In the genomic region with DNA sequence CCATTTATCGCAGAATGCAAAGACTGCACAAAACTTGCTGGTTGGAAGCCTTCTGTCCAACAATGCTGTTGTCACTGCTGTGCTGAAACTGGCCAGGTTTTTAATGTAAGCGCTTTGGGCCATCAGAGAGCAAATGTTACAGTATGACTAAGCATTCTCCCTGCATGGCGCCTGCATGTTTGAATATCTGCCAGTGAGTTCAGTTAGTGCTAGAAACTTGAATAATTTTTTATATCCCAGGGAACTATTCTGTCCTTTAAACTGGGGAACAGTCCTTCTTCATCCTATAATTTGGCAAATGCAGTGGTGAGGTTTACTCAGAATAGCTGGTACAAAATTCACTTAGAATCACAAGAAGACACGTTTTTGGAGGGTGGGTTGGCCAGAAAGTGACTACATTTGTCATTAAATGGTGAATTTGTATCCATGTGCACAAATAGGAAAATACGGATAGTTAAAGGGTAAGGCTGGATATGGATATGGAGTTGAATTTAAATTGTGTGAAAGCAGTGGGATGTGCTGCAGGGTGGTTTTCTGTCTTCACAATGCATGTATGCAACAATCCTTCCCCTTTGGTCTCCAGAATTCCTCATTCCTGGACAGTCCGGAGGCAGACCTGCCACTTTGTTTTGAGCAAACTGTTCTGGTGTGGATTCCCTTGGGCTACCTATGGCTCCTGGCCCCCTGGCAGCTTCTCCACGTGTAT, we compare ENCODE assay signal across 12 cellular contexts. TPM values are rescaled to one million over a fixed set of nuclear protein-coding genes. Genes with fewer than 3 reads are reported as not detected.
DNase-seq lines count a peak whose midpoint lies in the region; ATAC-seq, FAIRE-seq and TF ChIP-seq lines count a peak whose summit lies in the region.
"Had no signal": no experiment of that assay in that cellular context is flagged by ENCODE, and none has a peak within 500 bp of the region (broad histone marks: within the 10 kb centered on the region; RNA-seq: fewer than 3 reads in every experiment).

No MANE protein-coding gene starts in this region.

- peaks cover 8% of the 10 kb centered on the region for H3K9me1 ChIP-seq in IMR-90 (ENCODE audit: insufficient read depth, low read length)

- no peaks in the 10 kb centered on the region for H4K20me1 ChIP-seq in IMR-90 (ENCODE audit: insufficient read depth, low read length)

- peak overlapping the region; percentile 49 for H2BK15ac ChIP-seq in IMR-90 (ENCODE audit: low read depth, low read length)

- peak overlapping the region; percentile 72 for H2AFZ ChIP-seq in IMR-90 (replicated peaks; ENCODE audit: low read length, poor library complexity)

- H4K91ac ChIP-seq in IMR-90 (ENCODE audit: insufficient read depth, low read depth, low read length), result peak overlapping the region; percentile 88

- peak; percentile 52 for DNase-seq in A673 (ENCODE audit: low spot score)
- peak; percentile 90 for DNase-seq in IMR-90
- peak; percentile 39 for DNase-seq in bronchial epithelial cell (ENCODE audit: low read depth)
- DNase-seq in mucosa of gallbladder (ENCODE audit: low spot score), result peak; percentile 43
- DNase-seq in mesenteric fat pad (ENCODE audit: low spot score), result no peak
- DNase-seq in DMS79 (lab: John Stamatoyannopoulos, UW), result no peak
- no peak for DNase-seq in NCI-H1092 (lab: John Stamatoyannopoulos, UW)
- DNase-seq in activated CD8-positive, alpha-beta memory T cell treated with anti-CD3 and anti-CD28 coated beads, Interleukin-2, amount 50 U/mL, for 4 hours, result no peak
- DNase-seq: MM.1S; stimulated activated CD8-positive, alpha-beta memory T cell treated with anti-CD3 and anti-CD28 coated beads, Interleukin-4, amount 100 ng/mL, for 48 hours had no signal

- peak overlapping the region; percentile 70 for H4K5ac ChIP-seq in IMR-90 (ENCODE audit: low read depth, low read length)

- H3K4me2 ChIP-seq in IMR-90 (ENCODE audit: low read depth, low read length), result peak overlapping the region; percentile 19; the same call in 1 of the 2 replicates

- H3K27ac ChIP-seq in A673 (ENCODE audit: low read depth, low read length, poor library complexity, severe bottlenecking) (peak overlapping the region; percentile 59), IMR-90 (ENCODE audit: insufficient read depth, low read length) (peak overlapping the region; percentile 83)
- H3K27ac ChIP-seq: C4-2B, right atrium auricular region had no signal

- H3K9ac ChIP-seq in IMR-90 (ENCODE audit: low read depth, low read length), result no peak overlapping the region

- H2BK20ac ChIP-seq in IMR-90 (ENCODE audit: low read depth, low read length), result peak overlapping the region; percentile 96

- H3K4me3 ChIP-seq in A673 (ENCODE audit: low read depth, low read length, poor library complexity, severe bottlenecking), result no peak overlapping the region
- H3K4me3 ChIP-seq in IMR-90 (ENCODE audit: insufficient read depth, low read depth, low read length), result no peak overlapping the region
- H3K4me3 ChIP-seq in bronchial epithelial cell (ENCODE audit: low read depth, low read length), result no peak overlapping the region
- H3K4me3 ChIP-seq: right atrium auricular region had no signal

- no peaks in the 10 kb centered on the region for H3K36me3 ChIP-seq in A673 (ENCODE audit: insufficient read depth, low read length, poor library complexity, severe bottlenecking)
- no peaks in the 10 kb centered on the region for H3K36me3 ChIP-seq in IMR-90 (ENCODE audit: control insufficient read depth, insufficient read depth, low read length)
- no peaks in the 10 kb centered on the region for H3K36me3 ChIP-seq in bronchial epithelial cell (ENCODE audit: control insufficient read depth, insufficient read depth, low read length)
- H3K36me3 ChIP-seq: right atrium auricular region had no signal

- H2AK9ac ChIP-seq in IMR-90 (replicated peaks; ENCODE audit: low read depth, low read length, poor library complexity), result peak overlapping the region; percentile 70

- no peaks in the 10 kb centered on the region for H3K79me1 ChIP-seq in IMR-90 (ENCODE audit: low read depth in 1 of 2, low read length in 2 of 2)

- H3K18ac ChIP-seq in IMR-90 (ENCODE audit: low read depth, low read length), result peak overlapping the region; percentile 63

- H4K8ac ChIP-seq in IMR-90 (ENCODE audit: low read depth in 2 of 2, low read length in 2 of 2), result peak overlapping the region; percentile 28 to 74

- peak overlapping the region; percentile 44 for H3K56ac ChIP-seq in IMR-90 (ENCODE audit: extremely low read depth, insufficient read depth, low read length)

- H3K14ac ChIP-seq in IMR-90 (replicated peaks; ENCODE audit: low read depth, low read length), result peak overlapping the region; percentile 83

- no TSS peak for BruUV-seq in A673 (replicated peaks; lab: Mats Ljungman, UMichigan)
- no TSS peak for BruUV-seq in IMR-90 (replicated peaks; lab: Mats Ljungman, UMichigan)

- no peak for FAIRE-seq in bronchial epithelial cell (lab: Jason Lieb, UNC)

- no peak for TF ChIP-seq POLR2A in IMR-90 (IDR thresholded peaks at IDR 0.05; ENCODE audit: low read depth, low read length)

- TF ChIP-seq CTCF in A673 (conservative IDR thresholded peaks at IDR 0.05; ENCODE audit: low read depth, low read length), result no peak
- no peak for TF ChIP-seq CTCF in IMR-90 (conservative IDR thresholded peaks at IDR 0.05; ENCODE audit: low read depth, low read length)
- no peak for TF ChIP-seq CTCF in bronchial epithelial cell (IDR thresholded peaks at IDR 0.05; ENCODE audit: insufficient read depth, low read length, severe bottlenecking)

- TF ChIP-seq RAD21 in IMR-90 (IDR thresholded peaks at IDR 0.05; ENCODE audit: low read length), result peak; percentile 16; the same call in 1 of the 2 replicates

- H3K4me1 ChIP-seq in A673 (ENCODE audit: insufficient read depth, low read length, poor library complexity, severe bottlenecking) (peaks cover 7% of the 10 kb centered on the region), IMR-90 (ENCODE audit: control insufficient read depth, insufficient read depth, low read length) (peaks cover 20% of the 10 kb centered on the region)
- H3K4me1 ChIP-seq: right atrium auricular region had no signal

- H3K4ac ChIP-seq in IMR-90 (ENCODE audit: low read depth, low read length), result peak overlapping the region; percentile 84

- H2AK5ac ChIP-seq in IMR-90 (ENCODE audit: low read depth, low read length), result peak overlapping the region; percentile 82

- no peaks in the 10 kb centered on the region for H3K27me3 ChIP-seq in A673 (replicated peaks; ENCODE audit: insufficient read depth, low read depth, low read length, poor library complexity)
- no peaks in the 10 kb centered on the region for H3K27me3 ChIP-seq in IMR-90 (ENCODE audit: control insufficient read depth, insufficient read depth, low read length)
- H3K27me3 ChIP-seq in bronchial epithelial cell (ENCODE audit: control insufficient read depth, insufficient read depth, low read length), result no peaks in the 10 kb centered on the region
- H3K27me3 ChIP-seq: right atrium auricular region had no signal

- CTCF ChIA-PET in A673 (lab: Charles Lee) (no interaction called here), IMR-90 (lab: Yijun Ruan, JAX) (no interaction called here)

- intact Hi-C loops in A673 (cut with micrococcal nuclease; ENCODE audit: unreplicated experiment) (no loop called here), IMR-90 (cut with micrococcal nuclease) (loop anchor here (5.0 kb wide), 2 partner anchors 48 to 52 kb away; a partner anchor contains a TSS)

- in situ Hi-C loops in IMR-90 (cut with MboI; ENCODE audit: low sequenced_read_pairs), result no loop called here

- dilution Hi-C loops in IMR-90 (cut with HindIII; ENCODE audit: low sequenced_read_pairs, unreplicated experiment), result no loop called here

- peak overlapping the region; percentile 95 for H2BK5ac ChIP-seq in IMR-90 (ENCODE audit: low read depth, low read length, poor library complexity, severe bottlenecking)

- POLR2A ChIA-PET in A673 (lab: Charles Lee; ENCODE audit: low non-redundant PET) (no interaction called here), IMR-90 (lab: Charles Lee; ENCODE audit: unreplicated experiment) (no interaction called here)

- ATAC-seq in IMR-90 (ENCODE audit: low read depth), result peak; percentile 54

- H3K23ac ChIP-seq in IMR-90 (ENCODE audit: low read depth, low read length), result peak overlapping the region; percentile 69

- 57% methylated on average over 3 of the region's 7 CpGs; no CpG with 5 or more reads in 1 of the 2 experiments for WGBS in IMR-90 (ENCODE audit: extremely low coverage in 2 of 2, insufficient read length in 1 of 2), 2 experiments

- H3K9me3 ChIP-seq in A673 (ENCODE audit: low read depth, low read length, poor library complexity, severe bottlenecking), result no peaks in the 10 kb centered on the region
- no peaks in the 10 kb centered on the region for H3K9me3 ChIP-seq in IMR-90 (ENCODE audit: control insufficient read depth, insufficient read depth, low read length)
- H3K9me3 ChIP-seq: right atrium auricular region had no signal

- H2BK120ac ChIP-seq in IMR-90 (ENCODE audit: low read depth, low read length), result peak overlapping the region; percentile 95

TF ChIP-seq in IMR-90, 13 proteins besides CTCF, POLR2A, EP300 and RAD21 (continues in another document):
- TF ChIP-seq RCOR1 (IDR thresholded peaks at IDR 0.05; ENCODE audit: insufficient replicate concordance, low read length), result no peak

RNA-seq across cellular contexts. Expression of a gene that starts 1.7 kb away (rescaled TPM):
- total RNA-seq in A673 (2021) (1.1 and 1.3 TPM in 2 replicates), IMR-90 (2012; rRNA removed) (0.28 and 0.36 TPM in 2 replicates), bronchial epithelial cell (0.53 and 1.0 TPM in 2 replicates), mucosa of gallbladder (183 TPM), mesenteric fat pad (2.8 TPM)
- polyA plus RNA-seq in IMR-90 (2012; rRNA removed), result 0.21 and 0.22 TPM in 2 replicates
- polyA plus RNA-seq in IMR-90 (2012; cell fraction: cytosol; rRNA removed), result 0.05 TPM in 2 replicates
- 0.40 and 0.83 TPM in 2 replicates for polyA plus RNA-seq in IMR-90 (2012; cell fraction: nucleus; rRNA removed; ENCODE audit: low replicate concordance)

RNA-seq across cellular contexts. Expression of a gene that starts 52.1 kb away (rescaled TPM):
- total RNA-seq in A673 (2021) (19.2 and 21.3 TPM in 2 replicates), IMR-90 (2012; rRNA removed) (7.0 and 17.2 TPM in 2 replicates), bronchial epithelial cell (14.2 and 25.0 TPM in 2 replicates), mucosa of gallbladder (17.5 TPM), mesenteric fat pad (28.6 TPM)
- 9.1 and 10.2 TPM in 2 replicates for polyA plus RNA-seq in IMR-90 (2012; rRNA removed)
- 2.7 and 5.5 TPM in 2 replicates for polyA plus RNA-seq in IMR-90 (2012; cell fraction: cytosol; rRNA removed)
- 1.3 and 11.4 TPM in 2 replicates for polyA plus RNA-seq in IMR-90 (2012; cell fraction: nucleus; rRNA removed; ENCODE audit: low replicate concordance)

RNA-seq across cellular contexts. Expression of a gene that starts 52.3 kb away (rescaled TPM):
- total RNA-seq in A673 (2021), result 46.1 and 48.3 TPM in 2 replicates
- 40.1 and 41.1 TPM in 2 replicates for total RNA-seq in IMR-90 (2012; rRNA removed)
- polyA plus RNA-seq in IMR-90 (2012; rRNA removed), result 17.3 and 18.9 TPM in 2 replicates
- polyA plus RNA-seq in IMR-90 (2012; cell fraction: cytosol; rRNA removed), result 7.5 and 11.5 TPM in 2 replicates
- polyA plus RNA-seq in IMR-90 (2012; cell fraction: nucleus; rRNA removed; ENCODE audit: low replicate concordance), result 9.7 and 24.9 TPM in 2 replicates
- 33.2 and 35.7 TPM in 2 replicates for total RNA-seq in bronchial epithelial cell
- 37.8 TPM for total RNA-seq in mucosa of gallbladder
- total RNA-seq in mesenteric fat pad, result 33.8 TPM

Comparison
In these comparisons a context has a peak if more than half of its experiments do, and no peak if none do; other contexts are left out.
1. DNase-seq: peak in A673 (single experiment), IMR-90 (single experiment), bronchial epithelial cell (single experiment) and mucosa of gallbladder (single experiment); none in mesenteric fat pad (single experiment), DMS79 (single experiment), NCI-H1092 (single experiment) and activated CD8-positive, alpha-beta memory T cell treated with anti-CD3 and anti-CD28 coated beads, Interleukin-2, amount 50 U/mL, for 4 hours (single experiment).
2. RNA of a gene that starts 1.7 kb away (total RNA-seq): 183 TPM in mucosa of gallbladder (single experiment); 2.8 TPM in mesenteric fat pad (single experiment), 1.1 to 1.3 TPM in A673, 0.53 to 1.0 TPM in bronchial epithelial cell and 0.28 to 0.36 TPM in IMR-90; every median in the first group is over 10 times any median in the second.